Comparison of ENCODE assay signal across 18 cellular contexts in genomic region chr13:113059891-113060290, GRCh38. TPM values are rescaled to one million over a fixed set of nuclear protein-coding genes. Genes with fewer than 3 reads are reported as not detected.
DNase-seq lines count a peak whose midpoint lies in the region; ATAC-seq and TF ChIP-seq lines count a peak whose summit lies in the region.
"Had no signal": no experiment of that assay in that cellular context is flagged by ENCODE, and none has a peak within 500 bp of the region (broad histone marks: within the 10 kb centered on the region; RNA-seq: fewer than 3 reads in every experiment).

No MANE protein-coding gene starts in this region.

- WGBS in heart right ventricle, 2 donors, result 83% methylated on average over 15 of the region's 15 CpGs

- H3K9me3 ChIP-seq in heart right ventricle (no peaks in the 10 kb centered on the region), lower lobe of right lung (no peaks in the 10 kb centered on the region), upper lobe of right lung (no peaks in the 10 kb centered on the region)

- intact Hi-C loops in left cardiac atrium (cut with DNase I) (no loop called here), heart right ventricle (cut with DNase I) (no loop called here), dorsolateral prefrontal cortex (cut with DNase I) (no loop called here), lower lobe of right lung (cut with DNase I) (no loop called here), upper lobe of right lung (cut with DNase I) (no loop called here)

- H3K4me1 ChIP-seq in heart right ventricle (no peaks in the 10 kb centered on the region), lower lobe of right lung (no peaks in the 10 kb centered on the region), upper lobe of right lung (no peaks in the 10 kb centered on the region)

- no peak overlapping the region for H3K27ac Mint-ChIP-seq in endothelial cell (ENCODE audit: unreplicated experiment)

- H3K27me3 Mint-ChIP-seq in endothelial cell (ENCODE audit: unreplicated experiment), result peaks cover 10% of the 10 kb centered on the region

- H3K4me3 Mint-ChIP-seq in endothelial cell (ENCODE audit: unreplicated experiment), result no peak overlapping the region

- H3K36me3 ChIP-seq in heart right ventricle (peaks cover 0 to 40% (median 0%) of the 10 kb centered on the region in 9 donors), lower lobe of right lung (no peaks in the 10 kb centered on the region), upper lobe of right lung (no peaks in the 10 kb centered on the region)
- H3K36me3 ChIP-seq: BLaER1 treated with 17β-estradiol and CSF1 and Interleukin-3, amounts not matched to agents 10 nM and 100 nM had no signal

- peak; percentile 14 for DNase-seq in left cardiac atrium
- DNase-seq in heart right ventricle, result no peak
- peak in 5 of 10 donors; percentile 3 to 44 (median 38) for DNase-seq in dorsolateral prefrontal cortex
- peak; percentile 28 for DNase-seq in lower lobe of right lung
- DNase-seq in upper lobe of right lung, result peak; percentile 42
- no peak for DNase-seq in endothelial cell (ENCODE audit: low spot score)
- no peak for DNase-seq in HCEC 1CT
- DNase-seq in SHP77 (lab: John Stamatoyannopoulos, UW), result no peak
- DNase-seq: GOT3, KBM-7, NCI-H1436, NCI-H2029, NCI-H2171 treated with DMSO at 0.1 percent for 48 hours, NCI-H748 treated with DMSO at 0.1 percent for 48 hours, OCI-M1 had no signal

- TF ChIP-seq CTCF in heart right ventricle (IDR thresholded peaks at IDR 0.05), result no peak
- no peak for TF ChIP-seq CTCF in dorsolateral prefrontal cortex (IDR thresholded peaks at IDR 0.05 in 54 of 56, conservative IDR thresholded peaks at IDR 0.05 in 2 of 56; ENCODE audit: low read depth in 1 of 56, partially characterized antibody in 56 of 56)
- TF ChIP-seq CTCF in lower lobe of right lung (IDR thresholded peaks at IDR 0.05), result no peak
- no peak for TF ChIP-seq CTCF in upper lobe of right lung (IDR thresholded peaks at IDR 0.05)
- TF ChIP-seq CTCF in endothelial cell (IDR thresholded peaks at IDR 0.05; ENCODE audit: unreplicated experiment), result no peak

- peaks cover 3% of the 10 kb centered on the region for H3K36me3 Mint-ChIP-seq in endothelial cell (ENCODE audit: low read depth, unreplicated experiment)

- H3K27me3 ChIP-seq in heart right ventricle, result peaks cover 0 to 6% (median 0%) of the 10 kb centered on the region in 7 donors
- no peaks in the 10 kb centered on the region for H3K27me3 ChIP-seq in dorsolateral prefrontal cortex
- no peaks in the 10 kb centered on the region for H3K27me3 ChIP-seq in lower lobe of right lung (ENCODE audit: low read depth)
- no peaks in the 10 kb centered on the region for H3K27me3 ChIP-seq in upper lobe of right lung
- H3K27me3 ChIP-seq: BLaER1 treated with 17β-estradiol and CSF1 and Interleukin-3, amounts not matched to agents 10 nM and 100 nM had no signal

- H3K27ac ChIP-seq in heart right ventricle (no peak overlapping the region), dorsolateral prefrontal cortex (peak overlapping the region in 57 of 59 donors; percentile 19 to 99 (median 88)), lower lobe of right lung (no peak overlapping the region), upper lobe of right lung (no peak overlapping the region)
- H3K27ac ChIP-seq: BLaER1 treated with 17β-estradiol and CSF1 and Interleukin-3, amounts not matched to agents 10 nM and 100 nM had no signal

- H3K4me3 ChIP-seq in heart right ventricle (no peak overlapping the region), dorsolateral prefrontal cortex (no peak overlapping the region), lower lobe of right lung (no peak overlapping the region), upper lobe of right lung (no peak overlapping the region)
- H3K4me3 ChIP-seq: BLaER1 treated with 17β-estradiol and CSF1 and Interleukin-3, amounts not matched to agents 10 nM and 100 nM had no signal

- no peak for ATAC-seq in left cardiac atrium
- ATAC-seq in heart right ventricle, result no peak
- no peak for ATAC-seq in lower lobe of right lung
- no peak for ATAC-seq in upper lobe of right lung

- H3K4me1 Mint-ChIP-seq in endothelial cell (ENCODE audit: unreplicated experiment), result no peaks in the 10 kb centered on the region

- H3K9me3 Mint-ChIP-seq in endothelial cell (ENCODE audit: unreplicated experiment), result no peaks in the 10 kb centered on the region

RNA-seq across cellular contexts. Expression of gene F7, which starts 45.7 kb away (rescaled TPM):
- total RNA-seq in left cardiac atrium (under 1 TPM; 0.16 to 0.29 TPM), heart right ventricle (under 1 TPM in 3 of 10 donors, not detected in 7; 0.20 to 0.45 (median 0.31) TPM), dorsolateral prefrontal cortex (1 to 10 TPM in 87 of 120 experiments, under 1 TPM in 32, not detected in 1; 0.19 to 4.5 (median 1.5) TPM), lower lobe of right lung (not detected), upper lobe of right lung (0.61 TPM), endothelial cell (ENCODE audit: unreplicated experiment) (not detected)
- polyA plus RNA-seq in heart right ventricle, result under 1 TPM; 0.04 to 0.07 TPM
- total RNA-seq: A172, RPMI7951 had no signal

Comparison
In these comparisons a context has a peak if more than half of its experiments do, and no peak if none do; other contexts are left out.
1. DNase-seq: peak in left cardiac atrium (single experiment), lower lobe of right lung (single experiment) and upper lobe of right lung (single experiment); none in heart right ventricle (0 of 2), endothelial cell (single experiment), HCEC 1CT (single experiment) and SHP77 (0 of 2).
2. H3K27ac ChIP-seq: peak in dorsolateral prefrontal cortex (57 of 59); none in heart right ventricle (0 of 10), lower lobe of right lung (single experiment) and upper lobe of right lung (single experiment).